Comparison of ENCODE assay signal across 22 cellular contexts in the genomic region with DNA sequence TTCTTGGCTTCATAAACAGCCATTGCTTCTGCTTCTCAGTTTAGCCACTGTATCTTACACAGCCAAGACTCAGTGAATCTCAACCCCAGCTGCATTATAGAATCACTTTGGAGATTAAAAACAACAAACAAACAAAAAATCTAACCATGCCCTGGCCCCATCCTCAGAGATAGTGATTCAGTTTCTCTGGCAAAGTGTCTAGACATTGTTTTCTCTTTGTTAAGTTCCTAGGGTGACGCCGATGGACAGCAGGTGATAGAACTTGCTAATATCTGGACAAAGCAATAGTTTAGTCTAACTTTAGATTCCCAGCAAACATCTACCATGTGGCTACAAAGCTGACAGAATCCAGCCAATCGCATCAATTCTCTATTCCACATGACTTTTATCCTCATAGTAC. TPM values are rescaled to one million over a fixed set of nuclear protein-coding genes. Genes with fewer than 3 reads are reported as not detected.
DNase-seq lines count a peak whose midpoint lies in the region; ATAC-seq and TF ChIP-seq lines count a peak whose summit lies in the region.
"Had no signal": no experiment of that assay in that cellular context is flagged by ENCODE, and none has a peak within 500 bp of the region (broad histone marks: within the 10 kb centered on the region; RNA-seq: fewer than 3 reads in every experiment).

No MANE protein-coding gene starts in this region.

- peaks cover 3 to 16% of the 10 kb centered on the region in 2 donors for H3K4me1 ChIP-seq in lung (ENCODE audit: control insufficient read depth in 2 of 2, insufficient read depth in 2 of 2, low read length in 2 of 2)
- H3K4me1 ChIP-seq in subcutaneous abdominal adipose tissue (ENCODE audit: control insufficient read depth in 5 of 5, insufficient read depth in 5 of 5, low read length in 5 of 5): peaks cover 0 to 58% (median 2%) of the 10 kb centered on the region in 5 donors

- H3K4me3 Mint-ChIP-seq in activated naive CD4-positive, alpha-beta T cell treated with anti-CD3 and anti-CD28 coated beads for 36 hours: no peak overlapping the region
- H3K4me3 Mint-ChIP-seq: CD8-positive, alpha-beta T cell; HFFc6 had no signal

- peak overlapping the region in 1 of 5 donors; percentile 72 for H3K9ac ChIP-seq in subcutaneous abdominal adipose tissue (ENCODE audit: low read length in 5 of 5)

- WGBS in lung, 2 donors: 45 to 72% methylated on average over 3 of the region's 3 CpGs

- intact Hi-C loops in activated naive CD4-positive, alpha-beta T cell treated with anti-CD3 and anti-CD28 coated beads for 36 hours (cut with micrococcal nuclease): no loop called here

- H3K27ac ChIP-seq in lung (ENCODE audit: low read depth in 1 of 2, low read length in 1 of 2) (peak overlapping the region; percentile 61 to 86), subcutaneous abdominal adipose tissue (ENCODE audit: low read depth, low read length) (peak overlapping the region; percentile 72)
- H3K27ac ChIP-seq: RWPE1 had no signal

- no peaks in the 10 kb centered on the region for H3K9me3 Mint-ChIP-seq in activated naive CD4-positive, alpha-beta T cell treated with anti-CD3 and anti-CD28 coated beads for 36 hours
- H3K9me3 Mint-ChIP-seq: CD8-positive, alpha-beta T cell; HFFc6 had no signal

- H3K27me3 ChIP-seq in lung (ENCODE audit: control insufficient read depth, insufficient read depth): no peaks in the 10 kb centered on the region
- peaks cover 0 to 2% (median 0%) of the 10 kb centered on the region in 5 donors for H3K27me3 ChIP-seq in subcutaneous abdominal adipose tissue (ENCODE audit: control insufficient read depth in 5 of 5, insufficient read depth in 4 of 5, low read length in 5 of 5)

- H3K4me3 ChIP-seq in lung (no peak overlapping the region), subcutaneous abdominal adipose tissue (ENCODE audit: low read depth in 1 of 5, low read length in 5 of 5) (peak overlapping the region in 4 of 5 donors; percentile 38 to 83 (median 75))
- H3K4me3 ChIP-seq: K562 had no signal

- H3K9me3 ChIP-seq in lung (ENCODE audit: control insufficient read depth in 2 of 2, insufficient read depth in 1 of 2, low read length in 1 of 2) (no peaks in the 10 kb centered on the region), subcutaneous abdominal adipose tissue (ENCODE audit: control insufficient read depth in 5 of 5, low read length in 5 of 5) (no peaks in the 10 kb centered on the region)

- CTCF ChIA-PET in activated naive CD4-positive, alpha-beta T cell treated with anti-CD3 and anti-CD28 coated beads for 36 hours (lab: Charles Lee): no interaction called here

- ATAC-seq in lung (ENCODE audit: insufficient read depth, low FRiP score): no peak
- ATAC-seq: CD8-positive, alpha-beta T cell; K562 had no signal

- no peaks in the 10 kb centered on the region for H3K36me3 Mint-ChIP-seq in activated naive CD4-positive, alpha-beta T cell treated with anti-CD3 and anti-CD28 coated beads for 36 hours (ENCODE audit: low read depth)
- H3K36me3 Mint-ChIP-seq: CD8-positive, alpha-beta T cell had no signal

- peaks cover 2% of the 10 kb centered on the region for H3K27me3 Mint-ChIP-seq in activated naive CD4-positive, alpha-beta T cell treated with anti-CD3 and anti-CD28 coated beads for 36 hours (ENCODE audit: low read depth)

- no peaks in the 10 kb centered on the region for H3K4me1 Mint-ChIP-seq in activated naive CD4-positive, alpha-beta T cell treated with anti-CD3 and anti-CD28 coated beads for 36 hours (ENCODE audit: low read depth)

- peaks cover 0 to 4% of the 10 kb centered on the region in 2 donors for H3K36me3 ChIP-seq in lung (ENCODE audit: control insufficient read depth in 2 of 2, insufficient read depth in 2 of 2, low read length in 2 of 2)
- H3K36me3 ChIP-seq in subcutaneous abdominal adipose tissue (ENCODE audit: control insufficient read depth in 5 of 5, insufficient read depth in 5 of 5, low read length in 5 of 5): no peaks in the 10 kb centered on the region

- no peak overlapping the region for H3K27ac Mint-ChIP-seq in activated naive CD4-positive, alpha-beta T cell treated with anti-CD3 and anti-CD28 coated beads for 36 hours
- H3K27ac Mint-ChIP-seq: CD8-positive, alpha-beta T cell; HFFc6 had no signal

- no peak for TF ChIP-seq CTCF in lung (IDR thresholded peaks at IDR 0.05; ENCODE audit: control extremely low read depth, extremely low read depth)

- DNase-seq in LHCN-M2 (ENCODE audit: low read depth): peak; percentile 58
- peak; percentile 78 for DNase-seq in dermis blood vessel endothelial cell
- DNase-seq in lung (ENCODE audit: low spot score): no peak
- DNase-seq in epidermal melanocyte (ENCODE audit: insufficient read length, low spot score): no peak
- no peak for DNase-seq in activated naive CD4-positive, alpha-beta T cell treated with anti-CD3 and anti-CD28 coated beads for 36 hours
- no peak for DNase-seq in stimulated activated CD4-positive, alpha-beta T cell treated with anti-CD3 and anti-CD28 coated beads, Interleukin-4, amount 100 ng/mL, for 4 hours
- DNase-seq: CD8-positive, alpha-beta T cell; DND-41; GDM1; HFFc6; NCI-H1048; NCI-H146; NCI-H2081 treated with DMSO at 0.1 percent for 48 hours; NCI-H524 treated with DMSO at 0.1 percent for 48 hours; NK-92 treated with Interleukin-12 subunit alpha and Interleukin-12 subunit beta, amount 100 ng/mL, for 24 hours; OCI-M1 had no signal

RNA-seq across cellular contexts. Expression of a gene that starts 2.9 kb away (rescaled TPM):
- total RNA-seq in LHCN-M2 (2014; rRNA removed): not detected in 2 replicates
- polyA plus RNA-seq in LHCN-M2 (2012): 0.04 TPM
- total RNA-seq in dermis blood vessel endothelial cell: 140 and 211 TPM in 2 replicates
- total RNA-seq in lung: 100 to 1,000 TPM; 206 to 339 TPM
- 10 to 100 TPM; 71.3 to 78.0 TPM for polyA plus RNA-seq in lung
- total RNA-seq in activated naive CD4-positive, alpha-beta T cell treated with anti-CD3 and anti-CD28 coated beads for 36 hours: not detected
- total RNA-seq: CD8-positive, alpha-beta T cell; H4 had no signal
- polyA plus RNA-seq: AG04450, BJ, K562 had no signal

Comparison
In these comparisons a context has a peak if more than half of its experiments do, and no peak if none do; other contexts are left out.
1. DNase-seq: peak in LHCN-M2 (single experiment) and dermis blood vessel endothelial cell (single experiment); none in lung (single experiment), epidermal melanocyte (single experiment), activated naive CD4-positive, alpha-beta T cell treated with anti-CD3 and anti-CD28 coated beads for 36 hours (single experiment) and stimulated activated CD4-positive, alpha-beta T cell treated with anti-CD3 and anti-CD28 coated beads, Interleukin-4, amount 100 ng/mL, for 4 hours (0 of 2).
2. RNA of a gene that starts 2.9 kb away (total RNA-seq): 206 to 339 TPM in lung and 140 to 211 TPM in dermis blood vessel endothelial cell; not detected in LHCN-M2 and not detected in activated naive CD4-positive, alpha-beta T cell treated with anti-CD3 and anti-CD28 coated beads for 36 hours; every median in the first group is over 100 times any median in the second.